12 cellular contexts compared by ENCODE assay signal in the genomic region with DNA sequence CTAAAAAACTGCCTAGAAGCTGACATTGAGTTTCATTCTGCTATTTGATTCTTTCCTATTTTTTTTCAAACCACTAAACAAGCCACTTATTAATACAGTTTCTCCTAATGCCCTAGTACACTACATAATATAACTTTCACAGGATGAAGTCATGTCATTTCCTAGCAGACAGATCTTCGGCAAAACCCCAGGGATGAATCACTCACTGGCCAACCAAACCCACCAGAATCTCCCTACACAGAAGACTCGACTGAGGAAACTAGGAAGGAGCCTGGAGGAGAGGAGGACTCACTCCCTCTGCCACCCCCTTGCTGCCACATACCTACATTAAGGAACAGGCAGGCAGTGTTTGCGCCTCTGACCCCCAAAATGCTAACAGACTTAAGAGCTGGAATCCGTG. TPM values are rescaled to one million over a fixed set of nuclear protein-coding genes. Genes with fewer than 3 reads are reported as not detected.
DNase-seq lines count a peak whose midpoint lies in the region; ATAC-seq and TF ChIP-seq lines count a peak whose summit lies in the region.
"Had no signal": no experiment of that assay in that cellular context is flagged by ENCODE, and none has a peak within 500 bp of the region (broad histone marks: within the 10 kb centered on the region; RNA-seq: fewer than 3 reads in every experiment).

No MANE protein-coding gene starts in this region.

- no peak overlapping the region for H3K27ac ChIP-seq in lower lobe of right lung
- H3K27ac ChIP-seq: adrenal gland, neutrophil had no signal

- H3K27ac Mint-ChIP-seq in activated CD4-positive, alpha-beta T cell treated with anti-CD3 and anti-CD28 coated beads for 36 hours: peak overlapping the region; percentile 66
- H3K27ac Mint-ChIP-seq in chondrocyte (ENCODE audit: unreplicated experiment) (peak overlapping the region; percentile 94), osteocyte (ENCODE audit: unreplicated experiment) (peak overlapping the region; percentile 84)

- no peak overlapping the region for H3K4me3 ChIP-seq in NB4 (ENCODE audit: low read depth, low read length)
- H3K4me3 ChIP-seq in lower lobe of right lung: no peak overlapping the region
- H3K4me3 ChIP-seq: adrenal gland, hepatocyte had no signal

- no peaks in the 10 kb centered on the region for H3K27me3 Mint-ChIP-seq in activated CD4-positive, alpha-beta T cell treated with anti-CD3 and anti-CD28 coated beads for 36 hours
- no peaks in the 10 kb centered on the region for H3K27me3 Mint-ChIP-seq in chondrocyte (ENCODE audit: low read depth)
- no peaks in the 10 kb centered on the region for H3K27me3 Mint-ChIP-seq in osteocyte (ENCODE audit: unreplicated experiment)

- DNase-seq in activated CD4-positive, alpha-beta T cell treated with anti-CD3 and anti-CD28 coated beads for 36 hours: no peak
- no peak for DNase-seq in activated CD4-positive, alpha-beta T cell treated with anti-CD3 and anti-CD28 coated beads, Interleukin-2, amount 50 U/mL, for 4 hours
- peak; percentile 32 for DNase-seq in NB4 (ENCODE audit: low read depth)
- no peak for DNase-seq in chondrocyte (ENCODE audit: low spot score)
- DNase-seq in osteocyte (ENCODE audit: extremely low spot score, unreplicated experiment): no peak
- DNase-seq in DMS53 (lab: John Stamatoyannopoulos, UW): no peak
- DNase-seq in mucosa of gallbladder (ENCODE audit: low spot score): no peak
- DNase-seq in lower lobe of right lung: no peak
- DNase-seq: adrenal gland, T1000 had no signal

- peaks cover 27% of the 10 kb centered on the region for H3K36me3 Mint-ChIP-seq in activated CD4-positive, alpha-beta T cell treated with anti-CD3 and anti-CD28 coated beads for 36 hours (ENCODE audit: low read depth)
- H3K36me3 Mint-ChIP-seq in chondrocyte (ENCODE audit: low read depth) (peaks cover 28% of the 10 kb centered on the region), osteocyte (ENCODE audit: unreplicated experiment) (peaks cover 31% of the 10 kb centered on the region)

- POLR2A ChIA-PET in activated CD4-positive, alpha-beta T cell treated with anti-CD3 and anti-CD28 coated beads for 36 hours (lab: Charles Lee): no interaction called here

- CTCF ChIA-PET in activated CD4-positive, alpha-beta T cell treated with anti-CD3 and anti-CD28 coated beads for 36 hours (lab: Charles Lee): interaction anchor here (0.6 to 2.1 kb wide), 3 partner anchors 9 to 301 kb away, joined by 3 to 10 read pairs (median 3); no protein-coding TSS in a partner anchor

- no peak for TF ChIP-seq POLR2A in NB4 (IDR thresholded peaks at IDR 0.05; ENCODE audit: extremely low read depth, insufficient read length)

- TF ChIP-seq CTCF in NB4 (IDR thresholded peaks at IDR 0.05; ENCODE audit: low read depth, low read length) (no peak), chondrocyte (IDR thresholded peaks at IDR 0.05) (peak; percentile 28), osteocyte (IDR thresholded peaks at IDR 0.05) (no peak), lower lobe of right lung (IDR thresholded peaks at IDR 0.05) (no peak)

- H3K9me3 Mint-ChIP-seq in activated CD4-positive, alpha-beta T cell treated with anti-CD3 and anti-CD28 coated beads for 36 hours (ENCODE audit: low read depth): no peaks in the 10 kb centered on the region
- H3K9me3 Mint-ChIP-seq in chondrocyte (ENCODE audit: low read depth) (no peaks in the 10 kb centered on the region), osteocyte (ENCODE audit: unreplicated experiment) (no peaks in the 10 kb centered on the region)

- no peak for ATAC-seq in activated CD4-positive, alpha-beta T cell treated with anti-CD3 and anti-CD28 coated beads for 36 hours
- ATAC-seq in lower lobe of right lung: no peak

- no peaks in the 10 kb centered on the region for H3K27me3 ChIP-seq in lower lobe of right lung (ENCODE audit: low read depth)
- H3K27me3 ChIP-seq: adrenal gland, hepatocyte, neutrophil had no signal

- intact Hi-C loops in activated CD4-positive, alpha-beta T cell treated with anti-CD3 and anti-CD28 coated beads for 36 hours (cut with DNase I, micrococcal nuclease): no loop called here
- intact Hi-C loops in lower lobe of right lung (cut with DNase I): no loop called here

- peaks cover 35% of the 10 kb centered on the region for H3K4me1 Mint-ChIP-seq in activated CD4-positive, alpha-beta T cell treated with anti-CD3 and anti-CD28 coated beads for 36 hours
- H3K4me1 Mint-ChIP-seq in chondrocyte (ENCODE audit: low read depth): peaks cover 86% of the 10 kb centered on the region
- H3K4me1 Mint-ChIP-seq in osteocyte (ENCODE audit: unreplicated experiment): peaks cover 41% of the 10 kb centered on the region

- H3K4me3 Mint-ChIP-seq in activated CD4-positive, alpha-beta T cell treated with anti-CD3 and anti-CD28 coated beads for 36 hours: no peak overlapping the region
- H3K4me3 Mint-ChIP-seq in chondrocyte (ENCODE audit: unreplicated experiment) (no peak overlapping the region), osteocyte (ENCODE audit: unreplicated experiment) (no peak overlapping the region)

- peaks cover 68% of the 10 kb centered on the region for H3K36me3 ChIP-seq in lower lobe of right lung

- H3K4me1 ChIP-seq in lower lobe of right lung: peaks cover 23% of the 10 kb centered on the region

- H3K9me3 ChIP-seq in lower lobe of right lung: no peaks in the 10 kb centered on the region
- H3K9me3 ChIP-seq: adrenal gland, neutrophil had no signal

RNA-seq across cellular contexts. Expression of a gene that starts 33.4 kb away (rescaled TPM):
- 10 to 100 TPM; 85.4 to 91.2 TPM for total RNA-seq in activated CD4-positive, alpha-beta T cell treated with anti-CD3 and anti-CD28 coated beads for 36 hours
- total RNA-seq in chondrocyte: 79.8 to 95.7 TPM (median 80.6 TPM) in 3 replicates
- 74.5 and 86.5 TPM in 2 replicates for total RNA-seq in osteocyte
- total RNA-seq in mucosa of gallbladder: 86.4 TPM
- 52.1 TPM for total RNA-seq in lower lobe of right lung
